14 cellular contexts compared by ENCODE assay signal in genomic region chr5:62653864-62654575, GRCh38.
"Had no signal": no experiment of that assay in that cellular context is flagged by ENCODE, and none has a peak within 500 bp of the region (broad histone marks: within the 10 kb centered on the region; RNA-seq: fewer than 3 reads in every experiment).

No MANE protein-coding gene starts in this region.

- H3K9me3 ChIP-seq: testis had no signal

- ATAC-seq: activated CD4-positive, CD25-positive, alpha-beta regulatory T cell treated with anti-CD3 and anti-CD28 coated beads, Interleukin-2, amount 50 U/mL, for 24 hours; activated naive CD8-positive, alpha-beta T cell treated with anti-CD3 and anti-CD28 coated beads, Interleukin-2, amount 50 U/mL, for 24 hours; natural killer cell treated with Interleukin-12 subunit alpha and Interleukin-12 subunit beta and Interleukin-15 and Interleukin-18, amount 100 ng/mL, for 72 hours; stimulated activated naive CD8-positive, alpha-beta T cell treated with anti-CD3 and anti-CD28 coated beads, Interleukin-15, Interleukin-2, amounts not matched to agents 100 U/mL and 50 U/mL, for 24 hours had no signal

- H3K27ac Mint-ChIP-seq: activated naive CD8-positive, alpha-beta T cell treated with anti-CD3 and anti-CD28 coated beads, Interleukin-2, amount 50 U/mL, for 24 hours; natural killer cell treated with Interleukin-12 subunit alpha and Interleukin-12 subunit beta and Interleukin-15 and Interleukin-18, amount 100 ng/mL, for 72 hours had no signal

- H3K27ac ChIP-seq: testis had no signal

- H3K27me3 ChIP-seq: heart left ventricle, testis had no signal

- FAIRE-seq: astrocyte, frontal cortex had no signal

- H3K4me3 ChIP-seq: testis had no signal

- DNase-seq: activated CD4-positive, alpha-beta T cell treated with anti-CD3 and anti-CD28 coated beads, Interleukin-2, amount 50 U/mL, for 48 hours; activated CD8-positive, alpha-beta memory T cell treated with anti-CD3 and anti-CD28 coated beads, Interleukin-2, amount 50 U/mL, for 4 hours; activated naive CD8-positive, alpha-beta T cell treated with anti-CD3 and anti-CD28 coated beads, Interleukin-2, amount 50 U/mL, for 24 hours; heart left ventricle; occipital lobe; stimulated activated CD4-positive, alpha-beta T cell treated with anti-CD3 and anti-CD28 coated beads, Interleukin-12 subunit alpha, Interleukin-12 subunit beta, amount 100 ng/mL, for 4 hours; stimulated activated CD4-positive, alpha-beta T cell treated with anti-CD3 and anti-CD28 coated beads, Interleukin-2, amount 100 ng/mL, for 48 hours; stimulated activated CD8-positive, alpha-beta memory T cell treated with anti-CD3 and anti-CD28 coated beads, Interleukin-4, amount 100 ng/mL, for 48 hours; stimulated activated naive CD8-positive, alpha-beta T cell treated with anti-CD3 and anti-CD28 coated beads, Interleukin-15, Interleukin-2, amounts not matched to agents 100 U/mL and 50 U/mL, for 24 hours; testis had no signal

- H3K4me1 ChIP-seq: testis had no signal

- H3K36me3 ChIP-seq: heart left ventricle had no signal

- H3K4me3 Mint-ChIP-seq: activated naive CD8-positive, alpha-beta T cell treated with anti-CD3 and anti-CD28 coated beads, Interleukin-2, amount 50 U/mL, for 24 hours; natural killer cell treated with Interleukin-12 subunit alpha and Interleukin-12 subunit beta and Interleukin-15 and Interleukin-18, amount 100 ng/mL, for 72 hours had no signal
